ENCODE assay signal across 28 cellular contexts in the genomic region with DNA sequence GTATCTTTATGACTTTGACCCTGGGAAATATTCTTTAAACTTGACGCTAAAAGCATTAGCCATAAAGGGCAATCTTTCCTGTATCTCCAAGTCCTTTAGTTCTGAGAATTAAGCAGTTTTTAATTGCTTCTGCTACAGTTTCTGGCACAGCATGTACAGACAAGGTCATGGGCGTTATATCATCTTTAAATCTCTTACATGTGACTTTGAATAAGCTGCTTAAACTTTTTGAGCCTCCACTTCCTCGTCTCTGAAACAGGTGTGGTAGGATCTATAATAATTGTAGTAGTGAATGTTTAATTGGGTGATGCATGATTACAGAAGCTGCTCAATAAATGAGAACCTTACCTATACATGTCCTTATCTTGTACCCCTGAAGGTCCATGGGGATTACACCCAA.
DNase-seq lines count a peak whose midpoint lies in the region; ATAC-seq, FAIRE-seq and TF ChIP-seq lines count a peak whose summit lies in the region.
"Had no signal": no experiment of that assay in that cellular context is flagged by ENCODE, and none has a peak within 500 bp of the region (broad histone marks: within the 10 kb centered on the region; RNA-seq: fewer than 3 reads in every experiment).

No MANE protein-coding gene starts in this region.

- H3K9me3 ChIP-seq in sigmoid colon (no peaks in the 10 kb centered on the region), kidney (ENCODE audit: control insufficient read depth in 1 of 2, low read length in 2 of 2) (no peaks in the 10 kb centered on the region)
- H3K9me3 ChIP-seq: A549; BLaER1 treated with 17β-estradiol and CSF1 and Interleukin-3, amounts not matched to agents 10 nM and 100 nM; MG63; Peyer's patch had no signal

- no peak for FAIRE-seq in kidney (lab: Jason Lieb, UNC)
- FAIRE-seq: A549, GM12878 had no signal

- no peak for TF ChIP-seq EP300 in sigmoid colon (IDR thresholded peaks at IDR 0.05)

- H3K27me3 ChIP-seq in sigmoid colon, result no peaks in the 10 kb centered on the region
- H3K27me3 ChIP-seq: BLaER1 treated with 17β-estradiol and CSF1 and Interleukin-3, amounts not matched to agents 10 nM and 100 nM; MG63; Peyer's patch had no signal

- no peak for TF ChIP-seq POLR2A in sigmoid colon (IDR thresholded peaks at IDR 0.05)

- intact Hi-C loops in left colon (cut with DNase I, micrococcal nuclease) (loop anchor here in 1 of 2 donors (10.0 kb wide), 2 partner anchors 147 to 297 kb away; a partner anchor contains a TSS), sigmoid colon (cut with DNase I) (loop anchor here (2.0 to 5.0 kb wide), 3 partner anchors 105 to 355 kb away; a partner anchor contains a TSS), kidney (cut with DNase I) (loop anchor here (10.0 kb wide), 1 partner anchor 377 kb away; no protein-coding TSS in a partner anchor)

- 18 to 70% methylated on average over 3 of the region's 3 CpGs for WGBS in sigmoid colon, 2 donors

- peak; percentile 73 for ATAC-seq in left colon
- ATAC-seq in HG03442 (IDR thresholded peaks at IDR 0.05; ENCODE audit: unreplicated experiment), result no peak
- no peak for ATAC-seq in HG03108 (IDR thresholded peaks at IDR 0.05; ENCODE audit: unreplicated experiment)
- ATAC-seq: A549, GM12878 had no signal

- H3K36me3 ChIP-seq in sigmoid colon, result peaks cover 0 to 3% (median 0%) of the 10 kb centered on the region in 4 donors
- no peaks in the 10 kb centered on the region for H3K36me3 ChIP-seq in kidney (ENCODE audit: control insufficient read depth in 1 of 2, insufficient read depth in 2 of 2, low read length in 2 of 2)
- H3K36me3 ChIP-seq: BLaER1 treated with 17β-estradiol and CSF1 and Interleukin-3, amounts not matched to agents 10 nM and 100 nM; MG63; Peyer's patch had no signal

- DNase-seq in HT-29 (ENCODE audit: low spot score) (peak; percentile 10), left colon (no peak), sigmoid colon (no peak), kidney (no peak), NCI-H1092 (lab: John Stamatoyannopoulos, UW) (no peak)
- DNase-seq: AML-193; CD4-positive, alpha-beta T cell; DMS 273 treated with DMSO at 0.1 percent for 48 hours; DMS79; EL; GDM1; GM23248; H7; KG1; MG63; NCI-H1417; NCI-H1694; NCI-H2029 treated with DMSO at 0.1 percent for 48 hours; NCI-H446 treated with DMSO at 0.1 percent for 48 hours; NCI-H526; OCI-M1; Peyer's patch; SHP77 treated with DMSO at 0.1 percent for 48 hours had no signal

- H3K4me1 ChIP-seq in sigmoid colon (peaks cover 0 to 85% (median 71%) of the 10 kb centered on the region in 4 donors), kidney (ENCODE audit: control insufficient read depth in 1 of 2, insufficient read depth in 1 of 2, low read depth in 1 of 2, low read length in 2 of 2) (no peaks in the 10 kb centered on the region)

- TF ChIP-seq CTCF in sigmoid colon (IDR thresholded peaks at IDR 0.05) (no peak), kidney (IDR thresholded peaks at IDR 0.05; ENCODE audit: borderline replicate concordance, extremely low read depth, insufficient read depth) (no peak)

- H3K9ac ChIP-seq in kidney (ENCODE audit: low read length in 2 of 2), result no peak overlapping the region
- H3K9ac ChIP-seq: BLaER1 treated with 17β-estradiol and CSF1 and Interleukin-3, amounts not matched to agents 10 nM and 100 nM; GM23248 had no signal

- H3K27ac ChIP-seq in sigmoid colon (peak overlapping the region in 3 of 4 donors; percentile 77 to 82 (median 81)), kidney (ENCODE audit: low read depth in 2 of 2, low read length in 2 of 2) (no peak overlapping the region)
- H3K27ac ChIP-seq: A549; BLaER1 treated with 17β-estradiol and CSF1 and Interleukin-3, amounts not matched to agents 10 nM and 100 nM; GM23248 had no signal

- no peak overlapping the region for H3K4me3 ChIP-seq in sigmoid colon
- no peak overlapping the region for H3K4me3 ChIP-seq in kidney (ENCODE audit: low read length in 2 of 2)
- H3K4me3 ChIP-seq: A549; BLaER1 treated with 17β-estradiol and CSF1 and Interleukin-3, amounts not matched to agents 10 nM and 100 nM; GM12878; GM23248; MG63; Peyer's patch had no signal

Comparison
In these comparisons a context has a peak if more than half of its experiments do, and no peak if none do; other contexts are left out.
1. H3K27ac ChIP-seq: peak in sigmoid colon (3 of 4); none in kidney (0 of 2).